ENCODE assay signal across 1 cellular context in genomic region chr7:36301914-36302771, GRCh38.
TF ChIP-seq lines count a peak whose summit lies in the region.

No MANE protein-coding gene starts in this region.

TF ChIP-seq in HepG2, 621 proteins besides CTCF, POLR2A, EP300 and RAD21 (continued from another document):
- TF ChIP-seq ZBTB14 (CRISPR knock-in tag; IDR thresholded peaks at IDR 0.05) = no peak
- TF ChIP-seq POLR2AphosphoS2 (IDR thresholded peaks at IDR 0.05; ENCODE audit: low read depth, low read length) = no peak
- TF ChIP-seq ZNF720 (CRISPR knock-in tag; IDR thresholded peaks at IDR 0.05) = no peak
- TF ChIP-seq BCL3 (CRISPR knock-in tag; IDR thresholded peaks at IDR 0.05) = no peak
- peak; percentile 85 for TF ChIP-seq NFE2L2 (IDR thresholded peaks at IDR 0.05; ENCODE audit: low read length)
- TF ChIP-seq TCF7 (IDR thresholded peaks at IDR 0.05; ENCODE audit: low read depth) = no peak
- 0 out of 2 replicates have a peak, but pooled peaks have one; percentile 12 for TF ChIP-seq MAFG (CRISPR knock-in tag; IDR thresholded peaks at IDR 0.05)
